9 cellular contexts compared by ENCODE assay signal in genomic region chr5:6704361-6704851, GRCh38. TPM values are rescaled to one million over a fixed set of nuclear protein-coding genes. Genes with fewer than 3 reads are reported as not detected.
DNase-seq lines count a peak whose midpoint lies in the region; ATAC-seq and TF ChIP-seq lines count a peak whose summit lies in the region.
"Had no signal": no experiment of that assay in that cellular context is flagged by ENCODE, and none has a peak within 500 bp of the region (broad histone marks: within the 10 kb centered on the region; RNA-seq: fewer than 3 reads in every experiment).

No MANE protein-coding gene starts in this region.

- peaks cover 7% of the 10 kb centered on the region for H3K27me3 Mint-ChIP-seq in HFFc6 (ENCODE audit: insufficient read depth)
- H3K27me3 Mint-ChIP-seq in stimulated activated memory B cell treated with anti-CD40 and anti-IgM and Interleukin-4, amounts not matched to agents 10 μg/mL and 1 μg/mL and 100 μg/mL, for 72 hours, result peaks cover 27% of the 10 kb centered on the region
- peaks cover 10% of the 10 kb centered on the region for H3K27me3 Mint-ChIP-seq in activated CD8-positive, alpha-beta T cell treated with anti-CD3 and anti-CD28 coated beads for 36 hours

- intact Hi-C loops in left ventricle myocardium superior (cut with micrococcal nuclease), result loop anchor here (10.0 kb wide), 1 partner anchor 70 kb away; the partner anchor contains the start of genes NSUN2 and SRD5A1
- intact Hi-C loops in activated CD8-positive, alpha-beta T cell treated with anti-CD3 and anti-CD28 coated beads for 36 hours (cut with micrococcal nuclease), result no loop called here

- DNase-seq in HFFc6 (peak; percentile 93), astrocyte of the hippocampus (ENCODE audit: low read depth, low spot score) (peak; percentile 91), left ventricle myocardium superior (peak; percentile 85), NCI-H2107 treated with DMSO at 0.1 percent for 48 hours (lab: John Stamatoyannopoulos, UW; ENCODE audit: unreplicated experiment) (no peak)
- DNase-seq in activated CD4-positive, CD25-positive, alpha-beta regulatory T cell treated with anti-CD3 and anti-CD28 coated beads, Interleukin-2, amount 50 U/mL, for 72 hours, result no peak
- no peak for DNase-seq in stimulated activated naive CD8-positive, alpha-beta T cell treated with anti-CD3 and anti-CD28 coated beads, Interleukin-15, Interleukin-2, amounts not matched to agents 100 U/mL and 50 U/mL, for 24 hours
- DNase-seq in activated CD8-positive, alpha-beta T cell treated with anti-CD3 and anti-CD28 coated beads for 36 hours, result no peak
- DNase-seq: NCI-H69 had no signal

- ATAC-seq in left ventricle myocardium superior, result peak; percentile 97
- no peak for ATAC-seq in stimulated activated memory B cell treated with anti-CD40 and anti-IgM and Interleukin-4, amounts not matched to agents 10 μg/mL and 1 μg/mL and 100 μg/mL, for 72 hours
- ATAC-seq in stimulated activated naive CD8-positive, alpha-beta T cell treated with anti-CD3 and anti-CD28 coated beads, Interleukin-15, Interleukin-2, amounts not matched to agents 100 U/mL and 50 U/mL, for 24 hours, result no peak
- ATAC-seq in activated CD8-positive, alpha-beta T cell treated with anti-CD3 and anti-CD28 coated beads for 36 hours, result no peak

- H3K36me3 Mint-ChIP-seq in HFFc6 (ENCODE audit: low read depth), result peaks cover 9% of the 10 kb centered on the region
- H3K36me3 Mint-ChIP-seq in stimulated activated memory B cell treated with anti-CD40 and anti-IgM and Interleukin-4, amounts not matched to agents 10 μg/mL and 1 μg/mL and 100 μg/mL, for 72 hours, result no peaks in the 10 kb centered on the region
- H3K36me3 Mint-ChIP-seq in activated CD8-positive, alpha-beta T cell treated with anti-CD3 and anti-CD28 coated beads for 36 hours (ENCODE audit: low read depth), result no peaks in the 10 kb centered on the region

- peak overlapping the region; percentile 99 for H3K27ac Mint-ChIP-seq in HFFc6
- peak overlapping the region; percentile 87 for H3K27ac Mint-ChIP-seq in stimulated activated memory B cell treated with anti-CD40 and anti-IgM and Interleukin-4, amounts not matched to agents 10 μg/mL and 1 μg/mL and 100 μg/mL, for 72 hours
- H3K27ac Mint-ChIP-seq in activated CD8-positive, alpha-beta T cell treated with anti-CD3 and anti-CD28 coated beads for 36 hours, result no peak overlapping the region

- H3K4me1 Mint-ChIP-seq in HFFc6 (ENCODE audit: low read depth), result peaks cover 44% of the 10 kb centered on the region
- H3K4me1 Mint-ChIP-seq in stimulated activated memory B cell treated with anti-CD40 and anti-IgM and Interleukin-4, amounts not matched to agents 10 μg/mL and 1 μg/mL and 100 μg/mL, for 72 hours, result peaks cover 11% of the 10 kb centered on the region
- peaks cover 11% of the 10 kb centered on the region for H3K4me1 Mint-ChIP-seq in activated CD8-positive, alpha-beta T cell treated with anti-CD3 and anti-CD28 coated beads for 36 hours (ENCODE audit: low read depth)

- CTCF ChIA-PET in activated CD8-positive, alpha-beta T cell treated with anti-CD3 and anti-CD28 coated beads for 36 hours (lab: Charles Lee), result no interaction called here

- peaks cover 4% of the 10 kb centered on the region; the same call in 1 of the 2 replicates for H3K9me3 Mint-ChIP-seq in HFFc6
- no peaks in the 10 kb centered on the region for H3K9me3 Mint-ChIP-seq in stimulated activated memory B cell treated with anti-CD40 and anti-IgM and Interleukin-4, amounts not matched to agents 10 μg/mL and 1 μg/mL and 100 μg/mL, for 72 hours
- no peaks in the 10 kb centered on the region for H3K9me3 Mint-ChIP-seq in activated CD8-positive, alpha-beta T cell treated with anti-CD3 and anti-CD28 coated beads for 36 hours

- TF ChIP-seq CTCF in HFFc6 (IDR thresholded peaks at IDR 0.05), result no peak
- TF ChIP-seq CTCF in activated CD8-positive, alpha-beta T cell treated with anti-CD3 and anti-CD28 coated beads for 36 hours (IDR thresholded peaks at IDR 0.05), result no peak

- POLR2A ChIA-PET in activated CD8-positive, alpha-beta T cell treated with anti-CD3 and anti-CD28 coated beads for 36 hours (lab: Charles Lee), result no interaction called here

- peak overlapping the region; percentile 83 for H3K4me3 Mint-ChIP-seq in HFFc6
- no peak overlapping the region for H3K4me3 Mint-ChIP-seq in stimulated activated memory B cell treated with anti-CD40 and anti-IgM and Interleukin-4, amounts not matched to agents 10 μg/mL and 1 μg/mL and 100 μg/mL, for 72 hours
- no peak overlapping the region for H3K4me3 Mint-ChIP-seq in activated CD8-positive, alpha-beta T cell treated with anti-CD3 and anti-CD28 coated beads for 36 hours

RNA-seq across cellular contexts. Expression of gene TENT4A, which starts 8.8 kb away (rescaled TPM):
- 10 to 100 TPM; 19.8 to 23.8 (median 21.7) TPM for total RNA-seq in HFFc6 (2021; fragmentation: NEBNext Ultra II Directional; extraction: Animal tissue kit (Norgen Biotek cat#: 25700))
- total RNA-seq in left ventricle myocardium superior, result 10.7 TPM
- 10 to 100 TPM; 50.6 to 51.9 TPM for total RNA-seq in activated CD8-positive, alpha-beta T cell treated with anti-CD3 and anti-CD28 coated beads for 36 hours

Comparison
In these comparisons a context has a peak if more than half of its experiments do, and no peak if none do; other contexts are left out.
1. DNase-seq: peak in HFFc6 (single experiment), astrocyte of the hippocampus (single experiment) and left ventricle myocardium superior (single experiment); none in activated CD4-positive, CD25-positive, alpha-beta regulatory T cell treated with anti-CD3 and anti-CD28 coated beads, Interleukin-2, amount 50 U/mL, for 72 hours (single experiment), stimulated activated naive CD8-positive, alpha-beta T cell treated with anti-CD3 and anti-CD28 coated beads, Interleukin-15, Interleukin-2, amounts not matched to agents 100 U/mL and 50 U/mL, for 24 hours (single experiment), NCI-H2107 treated with DMSO at 0.1 percent for 48 hours (single experiment) and activated CD8-positive, alpha-beta T cell treated with anti-CD3 and anti-CD28 coated beads for 36 hours (single experiment).